In the genomic region with DNA sequence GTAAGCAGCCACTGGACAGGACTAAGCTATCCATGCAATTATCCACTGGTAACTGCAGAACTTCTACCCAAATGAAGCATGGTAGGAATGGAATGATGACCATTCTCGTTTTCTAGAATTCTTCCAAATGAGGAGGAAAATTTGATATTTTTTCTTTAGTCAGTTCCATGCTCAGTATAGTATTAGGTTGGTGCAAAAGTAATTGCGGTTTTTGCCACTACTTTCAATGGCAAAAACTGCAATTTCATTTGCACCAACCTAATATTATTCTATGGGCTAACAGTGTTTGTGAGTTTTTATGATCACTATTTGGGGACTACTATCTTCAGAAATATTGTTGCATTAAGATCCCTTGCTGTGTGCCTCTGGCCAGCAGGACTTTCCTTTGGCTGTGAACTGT, we compare ENCODE assay signal across 7 cellular contexts.
"Had no signal": no experiment of that assay in that cellular context is flagged by ENCODE, and none has a peak within 500 bp of the region (broad histone marks: within the 10 kb centered on the region; RNA-seq: fewer than 3 reads in every experiment).

No MANE protein-coding gene starts in this region.

- DNase-seq: GDM1, GF-D8 had no signal

- FAIRE-seq: G401.6, GM12891, GM12892, GM18507, GM19239 had no signal
